In the genomic region with DNA sequence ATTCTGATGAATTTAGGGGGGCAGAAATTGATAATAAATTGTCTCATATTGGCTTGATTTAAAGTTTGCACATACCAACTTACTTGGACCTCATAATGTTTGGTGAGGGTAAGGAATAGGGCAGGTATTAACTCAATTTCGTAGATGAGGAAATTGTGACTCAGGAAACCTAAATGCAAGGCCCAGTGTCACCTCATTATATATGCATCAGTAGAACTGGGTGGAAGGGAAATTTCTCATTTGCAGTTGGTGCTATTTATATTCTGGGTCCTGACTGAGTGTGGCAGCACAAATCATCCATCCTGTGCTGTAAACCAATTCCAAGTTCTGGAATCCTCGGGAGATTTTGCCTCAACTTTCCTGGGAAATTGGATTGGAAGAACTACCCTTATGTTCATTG, we compare ENCODE assay signal across 23 cellular contexts.
DNase-seq lines count a peak whose midpoint lies in the region; ATAC-seq and TF ChIP-seq lines count a peak whose summit lies in the region.
"Had no signal": no experiment of that assay in that cellular context is flagged by ENCODE, and none has a peak within 500 bp of the region (broad histone marks: within the 10 kb centered on the region; RNA-seq: fewer than 3 reads in every experiment).

No MANE protein-coding gene starts in this region.

- no peaks in the 10 kb centered on the region for H4K20me1 ChIP-seq in OCI-LY3 (ENCODE audit: insufficient read depth, low read length)

- H3K36me3 ChIP-seq in OCI-LY3 (replicated peaks; ENCODE audit: low read depth, low read length) = no peaks in the 10 kb centered on the region
- no peaks in the 10 kb centered on the region for H3K36me3 ChIP-seq in stomach
- H3K36me3 ChIP-seq: gastrocnemius medialis, right atrium auricular region, SJSA1, transverse colon had no signal

- no peak for TF ChIP-seq CTCF in OCI-LY3 (IDR thresholded peaks at IDR 0.05; ENCODE audit: low read depth, low read length)
- TF ChIP-seq CTCF in dorsolateral prefrontal cortex (IDR thresholded peaks at IDR 0.05 in 54 of 56, conservative IDR thresholded peaks at IDR 0.05 in 2 of 56; ENCODE audit: low read depth in 1 of 56, partially characterized antibody in 56 of 56) = no peak
- TF ChIP-seq CTCF in stomach (IDR thresholded peaks at IDR 0.05) = no peak

- H3K4me3 ChIP-seq in OCI-LY3 (ENCODE audit: low read length) (peak overlapping the region; percentile 33), dorsolateral prefrontal cortex (no peak overlapping the region), stomach (no peak overlapping the region)
- H3K4me3 ChIP-seq: gastrocnemius medialis, right atrium auricular region, SJSA1, transverse colon had no signal

- no peak overlapping the region for H3K4me3 Mint-ChIP-seq in stimulated activated naive CD8-positive, alpha-beta T cell treated with anti-CD3 and anti-CD28 coated beads, Interleukin-15, Interleukin-2, amounts not matched to agents 100 ng/mL and 50 ng/mL, for 24 hours
- peak overlapping the region; percentile 52 to 72 for H3K4me3 Mint-ChIP-seq in stimulated activated naive B cell treated with anti-CD40 and anti-IgM and Interleukin-4, amounts not matched to agents 10 μg/mL and 1 μg/mL and 100 μg/mL, for 72 hours
- H3K4me3 Mint-ChIP-seq: stimulated activated effector memory CD8-positive, alpha-beta T cell treated with anti-CD3 and anti-CD28 coated beads, Interleukin-12 subunit alpha, Interleukin-12 subunit beta, amount 100 ng/mL, for 72 hours had no signal

- peaks cover 10% of the 10 kb centered on the region for H3K9me3 Mint-ChIP-seq in stimulated activated naive CD8-positive, alpha-beta T cell treated with anti-CD3 and anti-CD28 coated beads, Interleukin-15, Interleukin-2, amounts not matched to agents 100 ng/mL and 50 ng/mL, for 24 hours
- H3K9me3 Mint-ChIP-seq in stimulated activated naive B cell treated with anti-CD40 and anti-IgM and Interleukin-4, amounts not matched to agents 10 μg/mL and 1 μg/mL and 100 μg/mL, for 72 hours = peaks cover 2 to 4% of the 10 kb centered on the region in 2 donors

- 82 to 89% (median 84%) methylated on average over 2 of the region's 2 CpGs for WGBS in stomach, 5 donors

- H3K27me3 ChIP-seq in OCI-LY3 (ENCODE audit: low read depth, low read length) (no peaks in the 10 kb centered on the region), dorsolateral prefrontal cortex (no peaks in the 10 kb centered on the region), stomach (no peaks in the 10 kb centered on the region)
- H3K27me3 ChIP-seq: gastrocnemius medialis, right atrium auricular region, SJSA1, transverse colon had no signal

- H3K4me1 Mint-ChIP-seq in stimulated activated naive CD8-positive, alpha-beta T cell treated with anti-CD3 and anti-CD28 coated beads, Interleukin-15, Interleukin-2, amounts not matched to agents 100 ng/mL and 50 ng/mL, for 24 hours (ENCODE audit: low read depth) = peaks cover 13% of the 10 kb centered on the region
- H3K4me1 Mint-ChIP-seq in stimulated activated naive B cell treated with anti-CD40 and anti-IgM and Interleukin-4, amounts not matched to agents 10 μg/mL and 1 μg/mL and 100 μg/mL, for 72 hours = peaks cover 43 to 56% of the 10 kb centered on the region in 2 donors
- H3K4me1 Mint-ChIP-seq: stimulated activated effector memory CD8-positive, alpha-beta T cell treated with anti-CD3 and anti-CD28 coated beads, Interleukin-12 subunit alpha, Interleukin-12 subunit beta, amount 100 ng/mL, for 72 hours had no signal

- H3K9me3 ChIP-seq in OCI-LY3 (ENCODE audit: insufficient read depth, low read length) (no peaks in the 10 kb centered on the region), stomach (no peaks in the 10 kb centered on the region)
- H3K9me3 ChIP-seq: gastrocnemius medialis, right atrium auricular region, SJSA1, transverse colon had no signal

- H3K27me3 Mint-ChIP-seq in stimulated activated naive CD8-positive, alpha-beta T cell treated with anti-CD3 and anti-CD28 coated beads, Interleukin-15, Interleukin-2, amounts not matched to agents 100 ng/mL and 50 ng/mL, for 24 hours = no peaks in the 10 kb centered on the region
- H3K27me3 Mint-ChIP-seq in stimulated activated naive B cell treated with anti-CD40 and anti-IgM and Interleukin-4, amounts not matched to agents 10 μg/mL and 1 μg/mL and 100 μg/mL, for 72 hours = no peaks in the 10 kb centered on the region

- peak overlapping the region; percentile 47 for H3K27ac Mint-ChIP-seq in stimulated activated naive CD8-positive, alpha-beta T cell treated with anti-CD3 and anti-CD28 coated beads, Interleukin-15, Interleukin-2, amounts not matched to agents 100 ng/mL and 50 ng/mL, for 24 hours
- peak overlapping the region; percentile 93 for H3K27ac Mint-ChIP-seq in stimulated activated naive B cell treated with anti-CD40 and anti-IgM and Interleukin-4, amounts not matched to agents 10 μg/mL and 1 μg/mL and 100 μg/mL, for 72 hours
- H3K27ac Mint-ChIP-seq: stimulated activated effector memory CD8-positive, alpha-beta T cell treated with anti-CD3 and anti-CD28 coated beads, Interleukin-12 subunit alpha, Interleukin-12 subunit beta, amount 100 ng/mL, for 72 hours had no signal

- H2AFZ ChIP-seq in OCI-LY3 (ENCODE audit: low read depth, low read length) = peak overlapping the region; percentile 8; the same call in 1 of the 2 replicates

- H3K27ac ChIP-seq in OCI-LY3 (ENCODE audit: low read length) = no peak overlapping the region
- H3K27ac ChIP-seq in dorsolateral prefrontal cortex = no peak overlapping the region
- H3K27ac ChIP-seq in stomach = no peak overlapping the region
- H3K27ac ChIP-seq: epithelial cell of prostate, gastrocnemius medialis, right atrium auricular region, SJSA1, transverse colon had no signal

- H3K9ac ChIP-seq in OCI-LY3 (ENCODE audit: low read length) = peak overlapping the region; percentile 11; the same call in 1 of the 2 replicates

- H3K79me2 ChIP-seq in OCI-LY3 (ENCODE audit: low read length) = no peaks in the 10 kb centered on the region

- TF ChIP-seq EP300 in stomach (IDR thresholded peaks at IDR 0.05) = no peak

- no peak for ATAC-seq in stimulated activated naive CD8-positive, alpha-beta T cell treated with anti-CD3 and anti-CD28 coated beads, Interleukin-15, Interleukin-2, amounts not matched to agents 100 U/mL and 50 U/mL, for 24 hours
- peak; percentile 57 for ATAC-seq in HG02763 (IDR thresholded peaks at IDR 0.05; ENCODE audit: unreplicated experiment)
- peak; percentile 89 to 90 for ATAC-seq in stimulated activated naive B cell treated with anti-CD40 and anti-IgM and Interleukin-4, amounts not matched to agents 10 μg/mL and 1 μg/mL and 100 μg/mL, for 72 hours (replicated peaks)
- ATAC-seq: gastrocnemius medialis; HCT116; left lobe of liver; stimulated activated effector memory CD8-positive, alpha-beta T cell treated with anti-CD3 and anti-CD28 coated beads, Interleukin-12 subunit alpha, Interleukin-12 subunit beta, amount 100 ng/mL, for 72 hours had no signal

- H3K36me3 Mint-ChIP-seq in stimulated activated naive CD8-positive, alpha-beta T cell treated with anti-CD3 and anti-CD28 coated beads, Interleukin-15, Interleukin-2, amounts not matched to agents 100 ng/mL and 50 ng/mL, for 24 hours (ENCODE audit: low read depth) = no peaks in the 10 kb centered on the region
- peaks cover 0 to 5% of the 10 kb centered on the region in 2 donors for H3K36me3 Mint-ChIP-seq in stimulated activated naive B cell treated with anti-CD40 and anti-IgM and Interleukin-4, amounts not matched to agents 10 μg/mL and 1 μg/mL and 100 μg/mL, for 72 hours
- H3K36me3 Mint-ChIP-seq: stimulated activated effector memory CD8-positive, alpha-beta T cell treated with anti-CD3 and anti-CD28 coated beads, Interleukin-12 subunit alpha, Interleukin-12 subunit beta, amount 100 ng/mL, for 72 hours had no signal

- H3K4me1 ChIP-seq in OCI-LY3 (ENCODE audit: low read length) (peaks cover 34% of the 10 kb centered on the region), stomach (no peaks in the 10 kb centered on the region)
- H3K4me1 ChIP-seq: gastrocnemius medialis, right atrium auricular region, SJSA1, transverse colon had no signal

- peak overlapping the region; percentile 71 for H3K4me2 ChIP-seq in OCI-LY3 (ENCODE audit: low read length)

- TF ChIP-seq POLR2A in stomach (IDR thresholded peaks at IDR 0.05) = no peak

- no peak for DNase-seq in stimulated activated naive CD8-positive, alpha-beta T cell treated with anti-CD3 and anti-CD28 coated beads, Interleukin-15, Interleukin-2, amounts not matched to agents 100 U/mL and 50 U/mL, for 24 hours
- DNase-seq in stimulated activated naive B cell treated with anti-CD40 and anti-IgM and Interleukin-4, amounts not matched to agents 10 μg/mL and 1 μg/mL and 100 μg/mL, for 72 hours = peak; percentile 24
- no peak for DNase-seq in dorsolateral prefrontal cortex
- no peak for DNase-seq in NCI-H1105 treated with DMSO at 0.1 percent for 48 hours (lab: John Stamatoyannopoulos, UW)
- no peak for DNase-seq in stomach
- DNase-seq: 8988T, dermis blood vessel endothelial cell, gastrocnemius medialis, GDM1, KG1, NCI-H2081 treated with DMSO at 0.1 percent for 48 hours, NCI-H510A treated with DMSO at 0.1 percent for 48 hours, nucleus accumbens, transverse colon had no signal

- intact Hi-C loops in dorsolateral prefrontal cortex (cut with DNase I) (no loop called here), stomach (cut with DNase I; ENCODE audit: low total_unique reads) (no loop called here)
